ENCODE assay signal across 1 cellular context in genomic region chr14:104786091-104786586, GRCh38.
TF ChIP-seq lines count a peak whose summit lies in the region.

No MANE protein-coding gene starts in this region.

TF ChIP-seq in K562, 482 proteins besides CTCF, POLR2A, EP300 and RAD21:
- TF ChIP-seq ZNF133 (CRISPR knock-in tag; IDR thresholded peaks at IDR 0.05) (no peak), ZNF282 (CRISPR knock-in tag; IDR thresholded peaks at IDR 0.05) (no peak), CCNT2 (IDR thresholded peaks at IDR 0.05; ENCODE audit: borderline replicate concordance, extremely low read depth, insufficient read length, low read depth, low read length) (no peak), POLR2G (IDR thresholded peaks at IDR 0.05; ENCODE audit: low read depth, low read length) (0 out of 2 replicates have a peak, but pooled peaks have one; percentile 14)
- TF ChIP-seq, protein P1, sequence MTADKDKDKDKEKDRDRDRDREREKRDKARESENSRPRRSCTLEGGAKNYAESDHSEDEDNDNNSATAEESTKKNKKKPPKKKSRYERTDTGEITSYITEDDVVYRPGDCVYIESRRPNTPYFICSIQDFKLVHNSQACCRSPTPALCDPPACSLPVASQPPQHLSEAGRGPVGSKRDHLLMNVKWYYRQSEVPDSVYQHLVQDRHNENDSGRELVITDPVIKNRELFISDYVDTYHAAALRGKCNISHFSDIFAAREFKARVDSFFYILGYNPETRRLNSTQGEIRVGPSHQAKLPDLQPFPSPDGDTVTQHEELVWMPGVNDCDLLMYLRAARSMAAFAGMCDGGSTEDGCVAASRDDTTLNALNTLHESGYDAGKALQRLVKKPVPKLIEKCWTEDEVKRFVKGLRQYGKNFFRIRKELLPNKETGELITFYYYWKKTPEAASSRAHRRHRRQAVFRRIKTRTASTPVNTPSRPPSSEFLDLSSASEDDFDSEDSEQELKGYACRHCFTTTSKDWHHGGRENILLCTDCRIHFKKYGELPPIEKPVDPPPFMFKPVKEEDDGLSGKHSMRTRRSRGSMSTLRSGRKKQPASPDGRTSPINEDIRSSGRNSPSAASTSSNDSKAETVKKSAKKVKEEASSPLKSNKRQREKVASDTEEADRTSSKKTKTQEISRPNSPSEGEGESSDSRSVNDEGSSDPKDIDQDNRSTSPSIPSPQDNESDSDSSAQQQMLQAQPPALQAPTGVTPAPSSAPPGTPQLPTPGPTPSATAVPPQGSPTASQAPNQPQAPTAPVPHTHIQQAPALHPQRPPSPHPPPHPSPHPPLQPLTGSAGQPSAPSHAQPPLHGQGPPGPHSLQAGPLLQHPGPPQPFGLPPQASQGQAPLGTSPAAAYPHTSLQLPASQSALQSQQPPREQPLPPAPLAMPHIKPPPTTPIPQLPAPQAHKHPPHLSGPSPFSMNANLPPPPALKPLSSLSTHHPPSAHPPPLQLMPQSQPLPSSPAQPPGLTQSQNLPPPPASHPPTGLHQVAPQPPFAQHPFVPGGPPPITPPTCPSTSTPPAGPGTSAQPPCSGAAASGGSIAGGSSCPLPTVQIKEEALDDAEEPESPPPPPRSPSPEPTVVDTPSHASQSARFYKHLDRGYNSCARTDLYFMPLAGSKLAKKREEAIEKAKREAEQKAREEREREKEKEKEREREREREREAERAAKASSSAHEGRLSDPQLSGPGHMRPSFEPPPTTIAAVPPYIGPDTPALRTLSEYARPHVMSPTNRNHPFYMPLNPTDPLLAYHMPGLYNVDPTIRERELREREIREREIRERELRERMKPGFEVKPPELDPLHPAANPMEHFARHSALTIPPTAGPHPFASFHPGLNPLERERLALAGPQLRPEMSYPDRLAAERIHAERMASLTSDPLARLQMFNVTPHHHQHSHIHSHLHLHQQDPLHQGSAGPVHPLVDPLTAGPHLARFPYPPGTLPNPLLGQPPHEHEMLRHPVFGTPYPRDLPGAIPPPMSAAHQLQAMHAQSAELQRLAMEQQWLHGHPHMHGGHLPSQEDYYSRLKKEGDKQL (CRISPR knock-in tag; IDR thresholded peaks at IDR 0.05; ENCODE audit: borderline replicate concordance) = no peak
TF ChIP-seq in K562: peak in this region for 1.
